23 cellular contexts compared by ENCODE assay signal in the genomic region with DNA sequence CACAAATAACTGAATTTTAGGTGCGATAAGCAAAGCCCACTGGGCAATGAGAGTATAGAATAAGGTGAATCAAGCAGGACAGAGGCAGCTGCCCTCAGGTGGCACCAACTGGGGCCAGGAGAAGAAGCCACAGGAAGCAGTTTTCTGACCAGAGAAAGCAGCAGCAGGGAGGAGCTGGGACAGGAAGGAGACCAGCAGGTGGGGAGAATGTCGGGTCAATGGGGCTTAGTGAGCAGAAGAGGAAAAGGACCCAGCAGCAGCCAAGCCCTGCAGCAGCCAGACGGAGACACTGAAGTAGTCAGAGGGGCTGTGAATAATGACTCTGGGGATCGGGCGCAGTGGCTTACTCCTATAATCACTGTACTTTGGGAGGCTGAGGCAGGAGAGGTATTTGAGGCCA.
DNase-seq lines count a peak whose midpoint lies in the region; ATAC-seq and TF ChIP-seq lines count a peak whose summit lies in the region.
"Had no signal": no experiment of that assay in that cellular context is flagged by ENCODE, and none has a peak within 500 bp of the region (broad histone marks: within the 10 kb centered on the region; RNA-seq: fewer than 3 reads in every experiment).

No MANE protein-coding gene starts in this region.

- H3K27me3 ChIP-seq in WERI-Rb-1 (ENCODE audit: insufficient read depth, low read depth, severe bottlenecking), result no peaks in the 10 kb centered on the region
- H3K27me3 ChIP-seq: BLaER1 treated with 17β-estradiol and CSF1 and Interleukin-3, amounts not matched to agents 10 nM and 100 nM; brain microvascular endothelial cell; dorsolateral prefrontal cortex; gastroesophageal sphincter; right lobe of liver; tibial artery had no signal

- DNase-seq in NCI-H82 (lab: John Stamatoyannopoulos, UW) (peak; percentile 10), NCI-H82 treated with DMSO at 0.1 percent for 48 hours (lab: John Stamatoyannopoulos, UW; ENCODE audit: unreplicated experiment) (no peak), WERI-Rb-1 (peak; percentile 73), naive B cell (no peak), coronary artery (ENCODE audit: low spot score) (no peak)
- DNase-seq in activated naive CD4-positive, alpha-beta T cell treated with anti-CD3 and anti-CD28 coated beads, Interleukin-2, amount 10 ng/mL, durations not matched to agents 7 days and 5 days, result no peak
- DNase-seq in activated CD4-positive, alpha-beta T cell treated with anti-CD3 and anti-CD28 coated beads for 48 hours, result no peak
- DNase-seq: activated CD4-positive, alpha-beta memory T cell treated with anti-CD3 and anti-CD28 coated beads, Interleukin-2, amount 10 ng/mL, durations not matched to agents 7 days and 5 days; brain microvascular endothelial cell; DMS153; dorsolateral prefrontal cortex; GM23248; occipital lobe; Right ventricle myocardium superior; stimulated activated naive B cell treated with anti-CD40 and anti-IgM and Interleukin-4, amounts not matched to agents 10 μg/mL and 1 μg/mL and 100 μg/mL, for 72 hours; T-helper 1 cell; tibial artery had no signal

- peaks cover 16 to 23% of the 10 kb centered on the region in 2 donors for H3K36me3 Mint-ChIP-seq in naive B cell
- peaks cover 2% of the 10 kb centered on the region for H3K36me3 Mint-ChIP-seq in activated naive CD4-positive, alpha-beta T cell treated with anti-CD3 and anti-CD28 coated beads, Interleukin-2, amount 10 ng/mL, durations not matched to agents 7 days and 5 days

- H3K4me3 ChIP-seq in HEK293 (ENCODE audit: low read depth, low read length) (no peak overlapping the region), WERI-Rb-1 (ENCODE audit: low read depth, low read length) (no peak overlapping the region), coronary artery (no peak overlapping the region)
- H3K4me3 ChIP-seq: BLaER1 treated with 17β-estradiol and CSF1 and Interleukin-3, amounts not matched to agents 10 nM and 100 nM; dorsolateral prefrontal cortex; gastroesophageal sphincter; GM23248; right lobe of liver; tibial artery had no signal

- peak overlapping the region in 4 of 6 donors; percentile 31 to 90 (median 51) for H3K27ac Mint-ChIP-seq in naive B cell
- no peak overlapping the region for H3K27ac Mint-ChIP-seq in activated naive CD4-positive, alpha-beta T cell treated with anti-CD3 and anti-CD28 coated beads, Interleukin-2, amount 10 ng/mL, durations not matched to agents 7 days and 5 days
- H3K27ac Mint-ChIP-seq: activated CD4-positive, alpha-beta memory T cell treated with anti-CD3 and anti-CD28 coated beads, Interleukin-2, amount 10 ng/mL, durations not matched to agents 7 days and 5 days; stimulated activated naive B cell treated with anti-CD40 and anti-IgM and Interleukin-4, amounts not matched to agents 10 μg/mL and 1 μg/mL and 100 μg/mL, for 72 hours had no signal

- peak overlapping the region in 1 of 8 donors; percentile 7 for H3K4me3 Mint-ChIP-seq in naive B cell
- H3K4me3 Mint-ChIP-seq in activated naive CD4-positive, alpha-beta T cell treated with anti-CD3 and anti-CD28 coated beads, Interleukin-2, amount 10 ng/mL, durations not matched to agents 7 days and 5 days, result no peak overlapping the region
- H3K4me3 Mint-ChIP-seq: activated CD4-positive, alpha-beta memory T cell treated with anti-CD3 and anti-CD28 coated beads, Interleukin-2, amount 10 ng/mL, durations not matched to agents 7 days and 5 days; IgD-negative memory B cell; stimulated activated naive B cell treated with anti-CD40 and anti-IgM and Interleukin-4, amounts not matched to agents 10 μg/mL and 1 μg/mL and 100 μg/mL, for 72 hours had no signal

- H3K9me3 Mint-ChIP-seq in naive B cell, result no peaks in the 10 kb centered on the region
- H3K9me3 Mint-ChIP-seq in activated naive CD4-positive, alpha-beta T cell treated with anti-CD3 and anti-CD28 coated beads, Interleukin-2, amount 10 ng/mL, durations not matched to agents 7 days and 5 days, result peaks cover 4% of the 10 kb centered on the region
- H3K9me3 Mint-ChIP-seq: activated CD4-positive, alpha-beta memory T cell treated with anti-CD3 and anti-CD28 coated beads, Interleukin-2, amount 10 ng/mL, durations not matched to agents 7 days and 5 days; stimulated activated naive B cell treated with anti-CD40 and anti-IgM and Interleukin-4, amounts not matched to agents 10 μg/mL and 1 μg/mL and 100 μg/mL, for 72 hours had no signal

- ATAC-seq in naive B cell (ENCODE audit: low read depth in 2 of 2), result no peak
- ATAC-seq: gastroesophageal sphincter; right lobe of liver; stimulated activated naive B cell treated with anti-CD40 and anti-IgM and Interleukin-4, amounts not matched to agents 10 μg/mL and 1 μg/mL and 100 μg/mL, for 72 hours had no signal

- H3K27me3 Mint-ChIP-seq in naive B cell, result no peaks in the 10 kb centered on the region
- H3K27me3 Mint-ChIP-seq in activated naive CD4-positive, alpha-beta T cell treated with anti-CD3 and anti-CD28 coated beads, Interleukin-2, amount 10 ng/mL, durations not matched to agents 7 days and 5 days, result no peaks in the 10 kb centered on the region
- H3K27me3 Mint-ChIP-seq: activated CD4-positive, alpha-beta memory T cell treated with anti-CD3 and anti-CD28 coated beads, Interleukin-2, amount 10 ng/mL, durations not matched to agents 7 days and 5 days; IgD-negative memory B cell; stimulated activated naive B cell treated with anti-CD40 and anti-IgM and Interleukin-4, amounts not matched to agents 10 μg/mL and 1 μg/mL and 100 μg/mL, for 72 hours had no signal

- no peaks in the 10 kb centered on the region for H3K9me3 ChIP-seq in HEK293 (ENCODE audit: control insufficient read depth, insufficient read depth, low read depth, low read length)
- H3K9me3 ChIP-seq in WERI-Rb-1 (ENCODE audit: severe bottlenecking), result no peaks in the 10 kb centered on the region
- H3K9me3 ChIP-seq: gastroesophageal sphincter, right lobe of liver had no signal

- TF ChIP-seq CTCF in HEK293 (tag by site-specific recombination; IDR thresholded peaks at IDR 0.05), result no peak
- no peak for TF ChIP-seq CTCF in WERI-Rb-1 (IDR thresholded peaks at IDR 0.05; ENCODE audit: low read depth, low read length)
- no peak for TF ChIP-seq CTCF in coronary artery (IDR thresholded peaks at IDR 0.05)

- CTCF ChIA-PET in HEK293 (lab: Yijun Ruan, JAX), result interaction anchor here (0.6 kb wide), 1 partner anchor 228 kb away, joined by 4 read pairs; no protein-coding TSS in a partner anchor
- CTCF ChIA-PET in activated naive CD4-positive, alpha-beta T cell treated with anti-CD3 and anti-CD28 coated beads, Interleukin-2, amount 10 ng/mL, durations not matched to agents 7 days and 5 days (lab: Charles Lee), result no interaction called here

- POLR2A ChIA-PET in HEK293 (lab: Yijun Ruan, JAX), result interaction anchor here (0.7 kb wide), 1 partner anchor 62 kb away, joined by 6 read pairs; no protein-coding TSS in a partner anchor

- H3K4me1 ChIP-seq in HEK293 (ENCODE audit: control insufficient read depth, insufficient read depth, low read length), result no peaks in the 10 kb centered on the region
- H3K4me1 ChIP-seq: gastroesophageal sphincter, right lobe of liver, tibial artery had no signal

- no peak overlapping the region for H3K27ac ChIP-seq in HEK293 (ENCODE audit: extremely low read depth, low read depth, low read length)
- H3K27ac ChIP-seq in WERI-Rb-1, result no peak overlapping the region
- no peak overlapping the region for H3K27ac ChIP-seq in coronary artery
- H3K27ac ChIP-seq: brain microvascular endothelial cell, dorsolateral prefrontal cortex, gastroesophageal sphincter, GM23248, right lobe of liver, tibial artery, VCaP had no signal

- H3K36me3 ChIP-seq in HEK293 (ENCODE audit: control insufficient read depth in 2 of 2, insufficient read depth in 1 of 2, low read length in 2 of 2), result no peaks in the 10 kb centered on the region; a peak in 1 of 3 replicates
- peaks cover 12% of the 10 kb centered on the region for H3K36me3 ChIP-seq in WERI-Rb-1
- H3K36me3 ChIP-seq: right lobe of liver had no signal

- H3K4me1 Mint-ChIP-seq in naive B cell, result peaks cover 6 to 29% (median 13%) of the 10 kb centered on the region in 3 donors
- H3K4me1 Mint-ChIP-seq in activated naive CD4-positive, alpha-beta T cell treated with anti-CD3 and anti-CD28 coated beads, Interleukin-2, amount 10 ng/mL, durations not matched to agents 7 days and 5 days, result peaks cover 8% of the 10 kb centered on the region

TF ChIP-seq in HEK293, 187 proteins besides CTCF, POLR2A, EP300 and RAD21:
- TF ChIP-seq, protein P1, sequence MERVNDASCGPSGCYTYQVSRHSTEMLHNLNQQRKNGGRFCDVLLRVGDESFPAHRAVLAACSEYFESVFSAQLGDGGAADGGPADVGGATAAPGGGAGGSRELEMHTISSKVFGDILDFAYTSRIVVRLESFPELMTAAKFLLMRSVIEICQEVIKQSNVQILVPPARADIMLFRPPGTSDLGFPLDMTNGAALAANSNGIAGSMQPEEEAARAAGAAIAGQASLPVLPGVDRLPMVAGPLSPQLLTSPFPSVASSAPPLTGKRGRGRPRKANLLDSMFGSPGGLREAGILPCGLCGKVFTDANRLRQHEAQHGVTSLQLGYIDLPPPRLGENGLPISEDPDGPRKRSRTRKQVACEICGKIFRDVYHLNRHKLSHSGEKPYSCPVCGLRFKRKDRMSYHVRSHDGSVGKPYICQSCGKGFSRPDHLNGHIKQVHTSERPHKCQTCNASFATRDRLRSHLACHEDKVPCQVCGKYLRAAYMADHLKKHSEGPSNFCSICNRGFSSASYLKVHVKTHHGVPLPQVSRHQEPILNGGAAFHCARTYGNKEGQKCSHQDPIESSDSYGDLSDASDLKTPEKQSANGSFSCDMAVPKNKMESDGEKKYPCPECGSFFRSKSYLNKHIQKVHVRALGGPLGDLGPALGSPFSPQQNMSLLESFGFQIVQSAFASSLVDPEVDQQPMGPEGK (tag by site-specific recombination; IDR thresholded peaks at IDR 0.05), result no peak
- peak; percentile 86 for TF ChIP-seq ZIC2 (tag by site-specific recombination; IDR thresholded peaks at IDR 0.05)
- no peak for TF ChIP-seq ZNF157 (tag by site-specific recombination; IDR thresholded peaks at IDR 0.05)

Comparison
In these comparisons a context has a peak if more than half of its experiments do, and no peak if none do; other contexts are left out.
1. DNase-seq: peak in NCI-H82 (single experiment) and WERI-Rb-1 (single experiment); none in NCI-H82 treated with DMSO at 0.1 percent for 48 hours (single experiment), naive B cell (single experiment), activated naive CD4-positive, alpha-beta T cell treated with anti-CD3 and anti-CD28 coated beads, Interleukin-2, amount 10 ng/mL, durations not matched to agents 7 days and 5 days (single experiment), activated CD4-positive, alpha-beta T cell treated with anti-CD3 and anti-CD28 coated beads for 48 hours (single experiment) and coronary artery (single experiment).